In genomic region chr20:8356850-8357249, GRCh38 we compare ENCODE assay signal across 22 cellular contexts.
"Had no signal": no experiment of that assay in that cellular context is flagged by ENCODE, and none has a peak within 500 bp of the region (broad histone marks: within the 10 kb centered on the region; RNA-seq: fewer than 3 reads in every experiment).

No MANE protein-coding gene starts in this region.

- H3K27ac ChIP-seq: esophagus squamous epithelium, left ventricle myocardium inferior, lower lobe of right lung, tibial artery, upper lobe of left lung, uterus had no signal

- H3K9me3 ChIP-seq: esophagus squamous epithelium, gastroesophageal sphincter, left ventricle myocardium inferior, lower lobe of right lung, tibial artery, upper lobe of left lung, uterus had no signal

- H3K4me1 Mint-ChIP-seq: memory B cell had no signal

- H3K4me3 Mint-ChIP-seq: immature natural killer cell; memory B cell; mesothelial cell of epicardium; natural killer cell; neural crest cell; stimulated activated memory B cell treated with anti-CD40 and anti-IgM and Interleukin-4, amounts not matched to agents 10 μg/mL and 1 μg/mL and 100 μg/mL, for 72 hours; stimulated activated naive CD8-positive, alpha-beta T cell treated with anti-CD3 and anti-CD28 coated beads, Interleukin-15, Interleukin-2, amounts not matched to agents 100 ng/mL and 50 ng/mL, for 24 hours had no signal

- H3K4me3 ChIP-seq: esophagus squamous epithelium, gastroesophageal sphincter, left ventricle myocardium inferior, lower lobe of right lung, tibial artery, upper lobe of left lung, uterus had no signal

- H3K27me3 ChIP-seq: esophagus squamous epithelium, gastroesophageal sphincter, tibial artery, upper lobe of left lung, uterus had no signal

- H3K36me3 ChIP-seq: esophagus squamous epithelium, gastroesophageal sphincter, left ventricle myocardium inferior, lower lobe of right lung, tibial artery, upper lobe of left lung, uterus had no signal

- DNase-seq: dermis blood vessel endothelial cell; esophagus squamous epithelium; foreskin fibroblast; glutamatergic neuron; immature natural killer cell; kidney; left cardiac atrium; left ventricle myocardium inferior; lower lobe of right lung; natural killer cell; right cardiac atrium; stimulated activated CD4-positive, alpha-beta T cell treated with anti-CD3 and anti-CD28 coated beads, Interleukin-4, amount 100 ng/mL, for 1 hour; tibial artery; upper lobe of left lung; uterus had no signal

- H3K36me3 Mint-ChIP-seq: memory B cell; mesothelial cell of epicardium; natural killer cell; stimulated activated memory B cell treated with anti-CD40 and anti-IgM and Interleukin-4, amounts not matched to agents 10 μg/mL and 1 μg/mL and 100 μg/mL, for 72 hours had no signal

- H3K9me3 Mint-ChIP-seq: immature natural killer cell; memory B cell; mesothelial cell of epicardium; natural killer cell; neural crest cell; stimulated activated memory B cell treated with anti-CD40 and anti-IgM and Interleukin-4, amounts not matched to agents 10 μg/mL and 1 μg/mL and 100 μg/mL, for 72 hours; stimulated activated naive CD8-positive, alpha-beta T cell treated with anti-CD3 and anti-CD28 coated beads, Interleukin-15, Interleukin-2, amounts not matched to agents 100 ng/mL and 50 ng/mL, for 24 hours had no signal

- H3K27me3 Mint-ChIP-seq: memory B cell; progenitor cell of endocrine pancreas; stimulated activated memory B cell treated with anti-CD40 and anti-IgM and Interleukin-4, amounts not matched to agents 10 μg/mL and 1 μg/mL and 100 μg/mL, for 72 hours; stimulated activated naive CD8-positive, alpha-beta T cell treated with anti-CD3 and anti-CD28 coated beads, Interleukin-15, Interleukin-2, amounts not matched to agents 100 ng/mL and 50 ng/mL, for 24 hours had no signal

- ATAC-seq: gastroesophageal sphincter; left cardiac atrium; lower lobe of right lung; natural killer cell; right cardiac atrium; stimulated activated memory B cell treated with anti-CD40 and anti-IgM and Interleukin-4, amounts not matched to agents 10 μg/mL and 1 μg/mL and 100 μg/mL, for 72 hours had no signal

- H3K27ac Mint-ChIP-seq: memory B cell; mesothelial cell of epicardium; natural killer cell; progenitor cell of endocrine pancreas; stimulated activated memory B cell treated with anti-CD40 and anti-IgM and Interleukin-4, amounts not matched to agents 10 μg/mL and 1 μg/mL and 100 μg/mL, for 72 hours; stimulated activated naive CD8-positive, alpha-beta T cell treated with anti-CD3 and anti-CD28 coated beads, Interleukin-15, Interleukin-2, amounts not matched to agents 100 ng/mL and 50 ng/mL, for 24 hours had no signal

- H3K4me1 ChIP-seq: lower lobe of right lung, tibial artery, upper lobe of left lung, uterus had no signal
